ENCODE assay signal across 1 cellular context in the genomic region with DNA sequence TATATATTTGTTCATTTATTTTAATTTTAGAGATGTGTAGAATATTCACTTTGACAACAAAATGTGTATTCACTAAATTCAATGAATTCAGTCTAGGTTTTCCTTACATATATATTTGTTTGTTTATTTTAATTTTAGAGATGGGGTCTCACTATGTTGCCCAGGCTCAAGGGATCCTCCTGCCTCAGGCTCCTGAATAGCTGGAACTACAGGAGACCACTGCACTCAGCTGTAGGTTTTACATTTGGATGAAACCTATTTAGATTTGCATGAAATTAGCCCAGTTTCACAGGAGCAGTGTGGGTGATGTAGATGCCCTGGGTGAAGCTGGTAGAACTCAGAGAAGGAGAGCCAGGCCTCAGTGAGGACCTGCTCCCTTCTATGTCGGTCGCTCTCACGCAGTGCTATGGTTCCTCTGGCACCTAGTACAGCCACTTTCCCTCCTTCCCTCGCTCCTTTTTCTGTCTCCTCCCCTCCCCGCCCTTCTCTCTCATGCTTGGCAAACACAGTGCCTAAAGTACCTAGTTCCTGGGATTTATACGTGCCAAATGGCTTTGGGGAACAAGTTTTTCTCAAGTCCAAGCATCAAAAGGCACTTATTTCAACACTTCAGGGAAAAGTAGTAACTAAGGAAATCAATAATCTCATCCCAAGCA.
TF ChIP-seq lines count a peak whose summit lies in the region.

No MANE protein-coding gene starts in this region.

TF ChIP-seq in SK-N-SH treated with all-trans-retinoic acid at 6 μM for 48 hours, 23 proteins besides CTCF, POLR2A, EP300 and RAD21 (continued from another document):
- TF ChIP-seq CSRNP3 (CRISPR knock-in tag; IDR thresholded peaks at IDR 0.05) (no peak), CSDC2 (CRISPR knock-in tag; IDR thresholded peaks at IDR 0.05) (no peak)
